In the genomic region with DNA sequence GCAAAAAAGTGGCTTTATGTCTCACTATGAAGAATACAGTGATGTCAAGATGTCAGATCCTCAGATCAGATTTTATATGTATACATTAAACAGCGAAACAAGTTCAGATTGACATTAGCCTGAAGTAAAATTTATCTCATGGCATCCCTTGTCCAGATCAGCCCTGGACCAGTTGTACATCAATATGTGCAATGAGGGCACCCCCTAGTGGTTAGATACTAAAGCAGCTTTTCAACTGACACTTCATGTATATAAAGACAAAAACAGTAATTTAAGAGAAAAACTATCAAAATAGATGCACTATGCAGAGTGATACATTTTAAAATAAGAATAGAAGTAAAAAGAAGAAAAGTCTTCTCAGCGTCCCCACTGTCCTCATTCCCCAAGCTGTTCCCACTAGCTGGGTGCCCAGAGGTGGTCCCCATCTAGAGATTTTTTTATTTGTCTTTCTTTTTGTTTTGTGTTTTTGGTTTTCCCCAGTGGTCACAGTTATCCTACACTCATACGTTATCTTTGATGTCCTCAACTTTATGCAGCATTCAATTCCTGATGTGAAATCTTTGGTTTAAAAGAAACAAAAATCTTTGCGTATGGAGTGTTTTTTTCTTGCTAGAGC, we compare ENCODE assay signal across 1 cellular context.
TF ChIP-seq lines count a peak whose summit lies in the region.

No MANE protein-coding gene starts in this region.

TF ChIP-seq in GM12878, 131 proteins besides CTCF, POLR2A, EP300 and RAD21:
- TF ChIP-seq SMC3 (IDR thresholded peaks at IDR 0.05; ENCODE audit: borderline replicate concordance, low read length), result peak; percentile 62; the same call in 1 of the 2 replicates
- TF ChIP-seq, protein P1, sequence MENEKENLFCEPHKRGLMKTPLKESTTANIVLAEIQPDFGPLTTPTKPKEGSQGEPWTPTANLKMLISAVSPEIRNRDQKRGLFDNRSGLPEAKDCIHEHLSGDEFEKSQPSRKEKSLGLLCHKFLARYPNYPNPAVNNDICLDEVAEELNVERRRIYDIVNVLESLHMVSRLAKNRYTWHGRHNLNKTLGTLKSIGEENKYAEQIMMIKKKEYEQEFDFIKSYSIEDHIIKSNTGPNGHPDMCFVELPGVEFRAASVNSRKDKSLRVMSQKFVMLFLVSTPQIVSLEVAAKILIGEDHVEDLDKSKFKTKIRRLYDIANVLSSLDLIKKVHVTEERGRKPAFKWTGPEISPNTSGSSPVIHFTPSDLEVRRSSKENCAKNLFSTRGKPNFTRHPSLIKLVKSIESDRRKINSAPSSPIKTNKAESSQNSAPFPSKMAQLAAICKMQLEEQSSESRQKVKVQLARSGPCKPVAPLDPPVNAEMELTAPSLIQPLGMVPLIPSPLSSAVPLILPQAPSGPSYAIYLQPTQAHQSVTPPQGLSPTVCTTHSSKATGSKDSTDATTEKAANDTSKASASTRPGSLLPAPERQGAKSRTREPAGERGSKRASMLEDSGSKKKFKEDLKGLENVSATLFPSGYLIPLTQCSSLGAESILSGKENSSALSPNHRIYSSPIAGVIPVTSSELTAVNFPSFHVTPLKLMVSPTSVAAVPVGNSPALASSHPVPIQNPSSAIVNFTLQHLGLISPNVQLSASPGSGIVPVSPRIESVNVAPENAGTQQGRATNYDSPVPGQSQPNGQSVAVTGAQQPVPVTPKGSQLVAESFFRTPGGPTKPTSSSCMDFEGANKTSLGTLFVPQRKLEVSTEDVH (IDR thresholded peaks at IDR 0.05; ENCODE audit: low read depth, partially characterized antibody), result no peak
